Comparison of ENCODE assay signal across 19 cellular contexts in the genomic region with DNA sequence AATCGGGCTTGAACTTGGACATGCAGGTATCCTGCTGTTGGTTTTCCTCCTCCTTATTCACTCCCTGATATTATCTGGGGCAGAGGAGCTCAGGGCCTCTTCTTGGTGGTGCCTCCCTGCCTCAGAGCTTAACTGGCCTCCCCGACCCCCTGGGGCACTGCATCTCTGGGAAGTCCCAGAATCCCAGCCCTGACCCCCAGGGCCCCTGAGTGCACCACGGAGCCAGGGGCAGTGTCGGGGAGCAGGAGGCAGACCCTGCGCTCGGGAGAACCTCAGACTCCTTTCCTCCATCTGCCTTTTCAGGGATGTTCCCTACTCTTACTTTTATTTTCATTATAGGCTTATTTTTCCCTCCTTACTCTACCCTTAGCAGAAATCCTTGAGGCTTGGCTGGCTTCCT.
"Had no signal": no experiment of that assay in that cellular context is flagged by ENCODE, and none has a peak within 500 bp of the region (broad histone marks: within the 10 kb centered on the region; RNA-seq: fewer than 3 reads in every experiment).

No MANE protein-coding gene starts in this region.

- DNase-seq: activated CD4-positive, alpha-beta T cell treated with anti-CD3 and anti-CD28 coated beads, Interleukin-2, amount 10 ng/mL, durations not matched to agents 7 days and 5 days; activated CD4-positive, CD25-positive, alpha-beta regulatory T cell; amygdala; foreskin keratinocyte; right cardiac atrium; stimulated activated CD4-positive, alpha-beta T cell treated with anti-CD3 and anti-CD28 coated beads, Interleukin-4, amount 100 ng/mL, for 24 hours; T-helper 1 cell; T-helper 9 cell; uterus had no signal

- H3K4me1 ChIP-seq: foreskin keratinocyte, prostate gland, uterus had no signal

- H3K4me3 ChIP-seq: cardiac muscle cell, hepatocyte, lung, prostate gland, smooth muscle cell, uterus had no signal

- H3K9me3 ChIP-seq: prostate gland, uterus had no signal

- H3K27ac Mint-ChIP-seq: activated CD4-positive, alpha-beta T cell treated with anti-CD3 and anti-CD28 coated beads, Interleukin-2, amount 10 ng/mL, durations not matched to agents 7 days and 5 days; activated naive CD8-positive, alpha-beta T cell; mesothelial cell of epicardium; nephron; stimulated activated memory B cell treated with anti-CD40 and anti-IgM and Interleukin-4, amounts not matched to agents 10 μg/mL and 1 μg/mL and 100 μg/mL, for 72 hours had no signal

- ATAC-seq: foreskin keratinocyte; left colon; right cardiac atrium; stimulated activated memory B cell treated with anti-CD40 and anti-IgM and Interleukin-4, amounts not matched to agents 10 μg/mL and 1 μg/mL and 100 μg/mL, for 72 hours had no signal

- H3K27me3 ChIP-seq: cardiac muscle cell, foreskin keratinocyte, hepatocyte, uterus had no signal

- H3K36me3 ChIP-seq: cardiac muscle cell, prostate gland, uterus had no signal

- H3K4me3 Mint-ChIP-seq: activated CD4-positive, alpha-beta T cell treated with anti-CD3 and anti-CD28 coated beads, Interleukin-2, amount 10 ng/mL, durations not matched to agents 7 days and 5 days; activated naive CD8-positive, alpha-beta T cell; mesothelial cell of epicardium; nephron; stimulated activated memory B cell treated with anti-CD40 and anti-IgM and Interleukin-4, amounts not matched to agents 10 μg/mL and 1 μg/mL and 100 μg/mL, for 72 hours had no signal

- H3K4me2 ChIP-seq: hepatocyte, smooth muscle cell had no signal

- H3K27me3 Mint-ChIP-seq: activated CD4-positive, alpha-beta T cell treated with anti-CD3 and anti-CD28 coated beads, Interleukin-2, amount 10 ng/mL, durations not matched to agents 7 days and 5 days; activated naive CD8-positive, alpha-beta T cell had no signal

- H2AFZ ChIP-seq: hepatocyte had no signal

- H3K27ac ChIP-seq: cardiac muscle cell, foreskin keratinocyte, hepatocyte, prostate gland, uterus had no signal

- H3K36me3 Mint-ChIP-seq: mesothelial cell of epicardium; stimulated activated memory B cell treated with anti-CD40 and anti-IgM and Interleukin-4, amounts not matched to agents 10 μg/mL and 1 μg/mL and 100 μg/mL, for 72 hours had no signal

- H3K4me1 Mint-ChIP-seq: activated CD4-positive, alpha-beta T cell treated with anti-CD3 and anti-CD28 coated beads, Interleukin-2, amount 10 ng/mL, durations not matched to agents 7 days and 5 days; mesothelial cell of epicardium; stimulated activated memory B cell treated with anti-CD40 and anti-IgM and Interleukin-4, amounts not matched to agents 10 μg/mL and 1 μg/mL and 100 μg/mL, for 72 hours had no signal

- H3K79me2 ChIP-seq: hepatocyte had no signal
